Comparison of ENCODE assay signal across 9 cellular contexts in genomic region chr7:25179771-25180591, GRCh38. TPM values are rescaled to one million over a fixed set of nuclear protein-coding genes. Genes with fewer than 3 reads are reported as not detected.
DNase-seq lines count a peak whose midpoint lies in the region; ATAC-seq, FAIRE-seq and TF ChIP-seq lines count a peak whose summit lies in the region.
"Had no signal": no experiment of that assay in that cellular context is flagged by ENCODE, and none has a peak within 500 bp of the region (broad histone marks: within the 10 kb centered on the region; RNA-seq: fewer than 3 reads in every experiment).

No MANE protein-coding gene starts in this region.

- no peak for FAIRE-seq in bronchial epithelial cell (lab: Jason Lieb, UNC)

- peak; percentile 87 for TF ChIP-seq POLR2A in GM18951 (IDR thresholded peaks at IDR 0.05; ENCODE audit: extremely low read depth, insufficient read depth, insufficient read length)

- peak; percentile 75 for DNase-seq in AG10803 (ENCODE audit: low read depth)
- peak; percentile 33 for DNase-seq in NCI-H2196 treated with DMSO at 0.1 percent for 48 hours (lab: John Stamatoyannopoulos, UW; ENCODE audit: unreplicated experiment)
- peak; percentile 38 for DNase-seq in bronchial epithelial cell (ENCODE audit: low read depth)
- DNase-seq in iris pigment epithelial cell (ENCODE audit: low read depth), result peak; percentile 72
- DNase-seq in stimulated activated CD4-positive, alpha-beta T cell treated with anti-CD3 and anti-CD28 coated beads, Interleukin-12 subunit alpha, Interleukin-12 subunit beta, amount 100 ng/mL, for 24 hours (ENCODE audit: low read depth in 2 of 2), result peak; percentile 89 to 97

- peak overlapping the region; percentile 81 for H3K4me3 ChIP-seq in AG10803 (ENCODE audit: low read length)
- H3K4me3 ChIP-seq in WI38 (ENCODE audit: low read depth, low read length), result peak overlapping the region; percentile 69
- peak overlapping the region; percentile 79 for H3K4me3 ChIP-seq in bronchial epithelial cell (ENCODE audit: low read depth, low read length)

- TF ChIP-seq CTCF in AG10803 (conservative IDR thresholded peaks at IDR 0.05; ENCODE audit: low read length), result peak; percentile 49
- peak; percentile 50 for TF ChIP-seq CTCF in WI38 (IDR thresholded peaks at IDR 0.05; ENCODE audit: low read depth, low read length)
- peak; percentile 61 for TF ChIP-seq CTCF in bronchial epithelial cell (IDR thresholded peaks at IDR 0.05; ENCODE audit: insufficient read depth, low read length, severe bottlenecking)

- peak; percentile 97 for ATAC-seq in HG03159 (IDR thresholded peaks at IDR 0.05; ENCODE audit: unreplicated experiment)

- peaks cover 2% of the 10 kb centered on the region for H3K27me3 ChIP-seq in bronchial epithelial cell (ENCODE audit: control insufficient read depth, insufficient read depth, low read length)

- H3K36me3 ChIP-seq in bronchial epithelial cell (ENCODE audit: control insufficient read depth, insufficient read depth, low read length), result no peaks in the 10 kb centered on the region

- in situ Hi-C loops in GM18951 (cut with MboI; ENCODE audit: low sequenced_read_pairs, unreplicated experiment), result no loop called here

RNA-seq across cellular contexts. Expression of gene NPVF, which starts 48.3 kb away (rescaled TPM):
- total RNA-seq in bronchial epithelial cell, result not detected in 2 replicates
- total RNA-seq: T-helper 2 cell treated with Interferon-gamma antibody and Interleukin-4, amounts not matched to agents 100 ng/mL and 5 ng/mL, for 36 hours had no signal

RNA-seq across cellular contexts. Expression of gene CYCS, which starts 54.9 kb away (rescaled TPM):
- total RNA-seq in bronchial epithelial cell, result 45.3 and 80.0 TPM in 2 replicates

Comparison
In these comparisons a context has a peak if more than half of its experiments do, and no peak if none do; other contexts are left out.
1. Peak in every context shown above with its lines: DNase-seq, ATAC-seq and H3K4me3 ChIP-seq.
2. DNase-seq: peak in every context shown above with its lines; median percentile 93 in stimulated activated CD4-positive, alpha-beta T cell treated with anti-CD3 and anti-CD28 coated beads, Interleukin-12 subunit alpha, Interleukin-12 subunit beta, amount 100 ng/mL, for 24 hours; 75 in AG10803; 72 in iris pigment epithelial cell; 38 in bronchial epithelial cell; 33 in NCI-H2196 treated with DMSO at 0.1 percent for 48 hours.